14 cellular contexts compared by ENCODE assay signal in genomic region chrX:152895121-152895520, GRCh38. TPM values are rescaled to one million over a fixed set of nuclear protein-coding genes. Genes with fewer than 3 reads are reported as not detected.
DNase-seq lines count a peak whose midpoint lies in the region; ATAC-seq, FAIRE-seq and TF ChIP-seq lines count a peak whose summit lies in the region.
"Had no signal": no experiment of that assay in that cellular context is flagged by ENCODE, and none has a peak within 500 bp of the region (broad histone marks: within the 10 kb centered on the region; RNA-seq: fewer than 3 reads in every experiment).

No MANE protein-coding gene starts in this region.

- TF ChIP-seq CTCF in HEK293 (tag by site-specific recombination; IDR thresholded peaks at IDR 0.05) (0 out of 2 replicates have a peak, but pooled peaks have one; percentile 46), kidney (IDR thresholded peaks at IDR 0.05; ENCODE audit: borderline replicate concordance, extremely low read depth, insufficient read depth) (no peak), suprapubic skin (IDR thresholded peaks at IDR 0.05) (no peak)

- no peak overlapping the region for H3K4me3 ChIP-seq in HEK293 (ENCODE audit: low read depth, low read length)
- no peak overlapping the region for H3K4me3 ChIP-seq in kidney (ENCODE audit: low read length in 2 of 2)
- H3K4me3 ChIP-seq in suprapubic skin: no peak overlapping the region
- H3K4me3 ChIP-seq: SK-N-MC had no signal

- no peaks in the 10 kb centered on the region for H3K36me3 Mint-ChIP-seq in dendritic cell treated with granulocyte-macrophage colony-stimulating factor and Interleukin-4, amounts not matched to agents 40 ng/mL and 50 ng/mL, for 4 days (ENCODE audit: low read depth)
- H3K36me3 Mint-ChIP-seq: IgD-negative memory B cell had no signal

- H3K9me3 Mint-ChIP-seq in dendritic cell treated with granulocyte-macrophage colony-stimulating factor and Interleukin-4, amounts not matched to agents 40 ng/mL and 50 ng/mL, for 4 days: no peaks in the 10 kb centered on the region

- WGBS in suprapubic skin: 70% methylated on average over 3 of the region's 3 CpGs

- no peak for TF ChIP-seq EP300 in suprapubic skin (IDR thresholded peaks at IDR 0.05)

- DNase-seq in kidney (peak; percentile 49), suprapubic skin (ENCODE audit: low spot score in 2 of 2) (no peak), iPS-NIHi7 (ENCODE audit: extremely low spot score) (no peak)
- DNase-seq: BE2C, DMS 273 treated with DMSO at 0.1 percent for 48 hours, NCI-H1417 treated with DMSO at 0.1 percent for 48 hours had no signal

- no peaks in the 10 kb centered on the region for H3K36me3 ChIP-seq in HEK293 (ENCODE audit: control insufficient read depth in 2 of 2, insufficient read depth in 1 of 2, low read length in 2 of 2)
- H3K36me3 ChIP-seq in kidney (ENCODE audit: control insufficient read depth in 1 of 2, insufficient read depth in 2 of 2, low read length in 2 of 2): no peaks in the 10 kb centered on the region
- no peaks in the 10 kb centered on the region for H3K36me3 ChIP-seq in suprapubic skin
- H3K36me3 ChIP-seq: BE2C had no signal

- H3K27me3 ChIP-seq in suprapubic skin: no peaks in the 10 kb centered on the region
- H3K27me3 ChIP-seq: BE2C had no signal

- POLR2A ChIA-PET in HEK293 (lab: Yijun Ruan, JAX): interaction anchor here (1.3 kb wide), 1 partner anchor 64 kb away, joined by 4 read pairs; the partner anchor contains the start of genes CETN2 and NSDHL

- CTCF ChIA-PET in HEK293 (lab: Yijun Ruan, JAX): interaction anchor here (0.7 to 1.3 kb wide), 4 partner anchors 10 to 511 kb away, joined by 3 to 5 read pairs (median 3); no protein-coding TSS in a partner anchor

- peak overlapping the region; percentile 1 for H3K27ac Mint-ChIP-seq in dendritic cell treated with granulocyte-macrophage colony-stimulating factor and Interleukin-4, amounts not matched to agents 40 ng/mL and 50 ng/mL, for 4 days
- H3K27ac Mint-ChIP-seq: IgD-negative memory B cell had no signal

- no peak for FAIRE-seq in kidney (lab: Jason Lieb, UNC)
- FAIRE-seq: H54 had no signal

- H3K4me3 Mint-ChIP-seq in dendritic cell treated with granulocyte-macrophage colony-stimulating factor and Interleukin-4, amounts not matched to agents 40 ng/mL and 50 ng/mL, for 4 days: no peak overlapping the region

- TF ChIP-seq POLR2A in suprapubic skin (IDR thresholded peaks at IDR 0.05): no peak

- no peaks in the 10 kb centered on the region for H3K4me1 ChIP-seq in HEK293 (ENCODE audit: control insufficient read depth, insufficient read depth, low read length)
- peaks cover 0 to 2% of the 10 kb centered on the region in 2 donors for H3K4me1 ChIP-seq in kidney (ENCODE audit: control insufficient read depth in 1 of 2, insufficient read depth in 1 of 2, low read depth in 1 of 2, low read length in 2 of 2)
- peaks cover 19% of the 10 kb centered on the region for H3K4me1 ChIP-seq in suprapubic skin
- H3K4me1 ChIP-seq: BE2C had no signal

- H3K27me3 Mint-ChIP-seq in dendritic cell treated with granulocyte-macrophage colony-stimulating factor and Interleukin-4, amounts not matched to agents 40 ng/mL and 50 ng/mL, for 4 days: peaks cover 53% of the 10 kb centered on the region

- H3K27ac ChIP-seq in HEK293 (ENCODE audit: extremely low read depth, low read depth, low read length) (no peak overlapping the region), kidney (ENCODE audit: low read depth in 2 of 2, low read length in 2 of 2) (no peak overlapping the region), suprapubic skin (peak overlapping the region; percentile 74)
- H3K27ac ChIP-seq: SK-N-MC had no signal

- H3K9me3 ChIP-seq in HEK293 (ENCODE audit: control insufficient read depth, insufficient read depth, low read depth, low read length) (no peaks in the 10 kb centered on the region), kidney (ENCODE audit: control insufficient read depth in 1 of 2, low read length in 2 of 2) (no peaks in the 10 kb centered on the region), suprapubic skin (no peaks in the 10 kb centered on the region)
- H3K9me3 ChIP-seq: BE2C had no signal

- intact Hi-C loops in dendritic cell treated with granulocyte-macrophage colony-stimulating factor and Interleukin-4, amounts not matched to agents 40 ng/mL and 50 ng/mL, for 4 days (cut with micrococcal nuclease): no loop called here
- intact Hi-C loops in kidney (cut with DNase I): no loop called here

- ATAC-seq in GM21619 (IDR thresholded peaks at IDR 0.05; ENCODE audit: unreplicated experiment) (no peak), HG03342 (IDR thresholded peaks at IDR 0.05; ENCODE audit: unreplicated experiment) (no peak)
- ATAC-seq: Right ventricle myocardium inferior had no signal

- no peak overlapping the region for H3K9ac ChIP-seq in kidney (ENCODE audit: low read length in 2 of 2)

- peaks cover 12% of the 10 kb centered on the region for H3K4me1 Mint-ChIP-seq in dendritic cell treated with granulocyte-macrophage colony-stimulating factor and Interleukin-4, amounts not matched to agents 40 ng/mL and 50 ng/mL, for 4 days (ENCODE audit: low read depth)

TF ChIP-seq in HEK293, 187 proteins besides CTCF, POLR2A, EP300 and RAD21:
- TF ChIP-seq ZNF488 (tag by site-specific recombination; IDR thresholded peaks at IDR 0.05): no peak
- TF ChIP-seq ZNF792 (tag by site-specific recombination; IDR thresholded peaks at IDR 0.05): no peak
- TF ChIP-seq ZSCAN23 (tag by site-specific recombination; IDR thresholded peaks at IDR 0.05): no peak
- TF ChIP-seq, protein P1, sequence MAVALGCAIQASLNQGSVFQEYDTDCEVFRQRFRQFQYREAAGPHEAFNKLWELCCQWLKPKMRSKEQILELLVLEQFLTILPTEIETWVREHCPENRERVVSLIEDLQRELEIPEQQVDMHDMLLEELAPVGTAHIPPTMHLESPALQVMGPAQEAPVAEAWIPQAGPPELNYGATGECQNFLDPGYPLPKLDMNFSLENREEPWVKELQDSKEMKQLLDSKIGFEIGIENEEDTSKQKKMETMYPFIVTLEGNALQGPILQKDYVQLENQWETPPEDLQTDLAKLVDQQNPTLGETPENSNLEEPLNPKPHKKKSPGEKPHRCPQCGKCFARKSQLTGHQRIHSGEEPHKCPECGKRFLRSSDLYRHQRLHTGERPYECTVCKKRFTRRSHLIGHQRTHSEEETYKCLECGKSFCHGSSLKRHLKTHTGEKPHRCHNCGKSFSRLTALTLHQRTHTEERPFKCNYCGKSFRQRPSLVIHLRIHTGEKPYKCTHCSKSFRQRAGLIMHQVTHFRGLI (tag by site-specific recombination; IDR thresholded peaks at IDR 0.05): no peak
- no peak for TF ChIP-seq ZNF341 (tag by site-specific recombination; IDR thresholded peaks at IDR 0.05; ENCODE audit: low read depth)
- no peak for TF ChIP-seq ZBTB21 (tag by site-specific recombination; IDR thresholded peaks at IDR 0.05)
- TF ChIP-seq INSM2 (tag by site-specific recombination; IDR thresholded peaks at IDR 0.05): no peak
- TF ChIP-seq ZNF223 (tag by site-specific recombination; IDR thresholded peaks at IDR 0.05): no peak
- no peak for TF ChIP-seq ZNF580 (tag by site-specific recombination; IDR thresholded peaks at IDR 0.05)
- no peak for TF ChIP-seq MEIS1 (CRISPR knock-in tag; IDR thresholded peaks at IDR 0.05; ENCODE audit: borderline replicate concordance)
- TF ChIP-seq, protein P2, sequence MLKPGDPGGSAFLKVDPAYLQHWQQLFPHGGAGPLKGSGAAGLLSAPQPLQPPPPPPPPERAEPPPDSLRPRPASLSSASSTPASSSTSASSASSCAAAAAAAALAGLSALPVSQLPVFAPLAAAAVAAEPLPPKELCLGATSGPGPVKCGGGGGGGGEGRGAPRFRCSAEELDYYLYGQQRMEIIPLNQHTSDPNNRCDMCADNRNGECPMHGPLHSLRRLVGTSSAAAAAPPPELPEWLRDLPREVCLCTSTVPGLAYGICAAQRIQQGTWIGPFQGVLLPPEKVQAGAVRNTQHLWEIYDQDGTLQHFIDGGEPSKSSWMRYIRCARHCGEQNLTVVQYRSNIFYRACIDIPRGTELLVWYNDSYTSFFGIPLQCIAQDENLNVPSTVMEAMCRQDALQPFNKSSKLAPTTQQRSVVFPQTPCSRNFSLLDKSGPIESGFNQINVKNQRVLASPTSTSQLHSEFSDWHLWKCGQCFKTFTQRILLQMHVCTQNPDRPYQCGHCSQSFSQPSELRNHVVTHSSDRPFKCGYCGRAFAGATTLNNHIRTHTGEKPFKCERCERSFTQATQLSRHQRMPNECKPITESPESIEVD (tag by site-specific recombination; IDR thresholded peaks at IDR 0.05): no peak

RNA-seq across cellular contexts. Expression of gene ZNF185, which starts 2.7 kb away (rescaled TPM):
- 24.3 TPM for total RNA-seq in kidney
- 12.0 TPM for polyA plus RNA-seq in kidney (ENCODE audit: insufficient read depth, low read depth, low replicate concordance)
- total RNA-seq in suprapubic skin: 10 to 100 TPM; 50.1 to 81.3 (median 66.1) TPM
